In the genomic region with DNA sequence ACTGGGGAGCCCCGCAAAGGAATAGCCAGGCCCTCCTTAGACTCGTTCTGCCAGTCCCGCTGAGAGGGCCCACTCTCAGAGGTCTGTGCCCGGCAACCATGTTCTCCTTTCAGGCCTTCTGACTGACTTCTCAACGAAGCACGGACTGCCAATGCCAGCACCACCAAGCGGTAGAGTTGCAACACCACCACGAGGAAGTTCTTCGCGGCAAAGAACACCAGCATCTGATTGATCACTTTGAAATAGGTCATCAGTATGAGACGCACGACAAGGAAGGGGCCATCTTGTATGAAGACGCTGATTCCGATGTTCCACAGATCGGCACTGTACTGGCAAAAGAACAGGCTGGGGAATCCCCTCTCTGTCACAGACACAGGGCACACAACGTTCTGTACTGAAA, we compare ENCODE assay signal across 1 cellular context.
TF ChIP-seq lines count a peak whose summit lies in the region.

No MANE protein-coding gene starts in this region.

TF ChIP-seq in GM23338, 12 proteins besides CTCF, POLR2A, EP300 and RAD21 (continued from another document):
- TF ChIP-seq, protein P1, sequence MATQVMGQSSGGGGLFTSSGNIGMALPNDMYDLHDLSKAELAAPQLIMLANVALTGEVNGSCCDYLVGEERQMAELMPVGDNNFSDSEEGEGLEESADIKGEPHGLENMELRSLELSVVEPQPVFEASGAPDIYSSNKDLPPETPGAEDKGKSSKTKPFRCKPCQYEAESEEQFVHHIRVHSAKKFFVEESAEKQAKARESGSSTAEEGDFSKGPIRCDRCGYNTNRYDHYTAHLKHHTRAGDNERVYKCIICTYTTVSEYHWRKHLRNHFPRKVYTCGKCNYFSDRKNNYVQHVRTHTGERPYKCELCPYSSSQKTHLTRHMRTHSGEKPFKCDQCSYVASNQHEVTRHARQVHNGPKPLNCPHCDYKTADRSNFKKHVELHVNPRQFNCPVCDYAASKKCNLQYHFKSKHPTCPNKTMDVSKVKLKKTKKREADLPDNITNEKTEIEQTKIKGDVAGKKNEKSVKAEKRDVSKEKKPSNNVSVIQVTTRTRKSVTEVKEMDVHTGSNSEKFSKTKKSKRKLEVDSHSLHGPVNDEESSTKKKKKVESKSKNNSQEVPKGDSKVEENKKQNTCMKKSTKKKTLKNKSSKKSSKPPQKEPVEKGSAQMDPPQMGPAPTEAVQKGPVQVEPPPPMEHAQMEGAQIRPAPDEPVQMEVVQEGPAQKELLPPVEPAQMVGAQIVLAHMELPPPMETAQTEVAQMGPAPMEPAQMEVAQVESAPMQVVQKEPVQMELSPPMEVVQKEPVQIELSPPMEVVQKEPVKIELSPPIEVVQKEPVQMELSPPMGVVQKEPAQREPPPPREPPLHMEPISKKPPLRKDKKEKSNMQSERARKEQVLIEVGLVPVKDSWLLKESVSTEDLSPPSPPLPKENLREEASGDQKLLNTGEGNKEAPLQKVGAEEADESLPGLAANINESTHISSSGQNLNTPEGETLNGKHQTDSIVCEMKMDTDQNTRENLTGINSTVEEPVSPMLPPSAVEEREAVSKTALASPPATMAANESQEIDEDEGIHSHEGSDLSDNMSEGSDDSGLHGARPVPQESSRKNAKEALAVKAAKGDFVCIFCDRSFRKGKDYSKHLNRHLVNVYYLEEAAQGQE (IDR thresholded peaks at IDR 0.05; ENCODE audit: unreplicated experiment) = no peak
- no peak for TF ChIP-seq ZNF331 (CRISPR knock-in tag; IDR thresholded peaks at IDR 0.05; ENCODE audit: low read depth)
